ENCODE assay signal across 1 cellular context in the genomic region with DNA sequence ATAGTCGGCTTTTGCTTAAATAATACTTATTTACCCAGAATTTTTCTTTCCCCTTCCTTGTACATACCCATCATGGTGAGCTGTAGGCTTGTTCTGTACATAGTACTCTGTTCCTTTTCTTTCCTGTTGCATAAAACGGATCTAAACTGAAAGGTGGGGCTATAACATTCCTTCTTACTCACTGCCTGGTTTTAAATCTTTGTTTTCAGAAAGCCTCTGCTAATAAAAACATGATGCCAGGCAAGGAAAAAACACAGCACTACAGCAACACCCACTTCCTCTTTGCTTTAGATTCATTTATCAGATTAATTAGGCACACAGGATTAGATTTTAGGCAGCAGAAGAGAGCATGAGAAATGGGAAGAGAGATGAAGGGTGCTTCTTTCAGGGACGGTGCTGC.
TF ChIP-seq lines count a peak whose summit lies in the region.

No MANE protein-coding gene starts in this region.

TF ChIP-seq in IMR-90, 13 proteins besides CTCF, POLR2A, EP300 and RAD21:
- TF ChIP-seq, protein P1, sequence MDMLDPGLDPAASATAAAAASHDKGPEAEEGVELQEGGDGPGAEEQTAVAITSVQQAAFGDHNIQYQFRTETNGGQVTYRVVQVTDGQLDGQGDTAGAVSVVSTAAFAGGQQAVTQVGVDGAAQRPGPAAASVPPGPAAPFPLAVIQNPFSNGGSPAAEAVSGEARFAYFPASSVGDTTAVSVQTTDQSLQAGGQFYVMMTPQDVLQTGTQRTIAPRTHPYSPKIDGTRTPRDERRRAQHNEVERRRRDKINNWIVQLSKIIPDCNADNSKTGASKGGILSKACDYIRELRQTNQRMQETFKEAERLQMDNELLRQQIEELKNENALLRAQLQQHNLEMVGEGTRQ (IDR thresholded peaks at IDR 0.05; ENCODE audit: low read depth, low read length), result no peak
- no peak for TF ChIP-seq CEBPB (IDR thresholded peaks at IDR 0.05; ENCODE audit: low read depth, low read length)
- no peak for TF ChIP-seq RFX5 (IDR thresholded peaks at IDR 0.05; ENCODE audit: low read depth, low read length)
- no peak for TF ChIP-seq BHLHE40 (IDR thresholded peaks at IDR 0.05; ENCODE audit: low read depth, low read length)
- TF ChIP-seq RCOR1 (IDR thresholded peaks at IDR 0.05; ENCODE audit: insufficient replicate concordance, low read length), result no peak
- TF ChIP-seq, protein P2, sequence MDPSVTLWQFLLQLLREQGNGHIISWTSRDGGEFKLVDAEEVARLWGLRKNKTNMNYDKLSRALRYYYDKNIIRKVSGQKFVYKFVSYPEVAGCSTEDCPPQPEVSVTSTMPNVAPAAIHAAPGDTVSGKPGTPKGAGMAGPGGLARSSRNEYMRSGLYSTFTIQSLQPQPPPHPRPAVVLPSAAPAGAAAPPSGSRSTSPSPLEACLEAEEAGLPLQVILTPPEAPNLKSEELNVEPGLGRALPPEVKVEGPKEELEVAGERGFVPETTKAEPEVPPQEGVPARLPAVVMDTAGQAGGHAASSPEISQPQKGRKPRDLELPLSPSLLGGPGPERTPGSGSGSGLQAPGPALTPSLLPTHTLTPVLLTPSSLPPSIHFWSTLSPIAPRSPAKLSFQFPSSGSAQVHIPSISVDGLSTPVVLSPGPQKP (IDR thresholded peaks at IDR 0.05; ENCODE audit: borderline replicate concordance, low read depth, low read length), result no peak
- no peak for TF ChIP-seq MXI1 (IDR thresholded peaks at IDR 0.05; ENCODE audit: borderline replicate concordance, low read depth, low read length)
- TF ChIP-seq FOS (IDR thresholded peaks at IDR 0.05; ENCODE audit: low read depth, low read length), result no peak
